8 cellular contexts compared by ENCODE assay signal in genomic region chr5:154858251-154858971, GRCh38. TPM values are rescaled to one million over a fixed set of nuclear protein-coding genes. Genes with fewer than 3 reads are reported as not detected.
DNase-seq lines count a peak whose midpoint lies in the region; ATAC-seq and TF ChIP-seq lines count a peak whose summit lies in the region.

Gene CNOT8 (plus strand): TSS chr5:154858627. CDS start chr5:154863279, 4,652 bp downstream.

- H3K4me1 ChIP-seq in Karpas-422 (ENCODE audit: low read length) (peaks cover 43% of the 10 kb centered on the region), esophagus squamous epithelium (peaks cover 0 to 56% (median 38%) of the 10 kb centered on the region in 3 donors)

- DNase-seq in DMS79 treated with DMSO at 0.1 percent for 48 hours (lab: John Stamatoyannopoulos, UW): peak; percentile 88
- peak; percentile 99 for DNase-seq in Karpas-422
- peak; percentile 98 for DNase-seq in RKO (ENCODE audit: low spot score)
- peak; percentile 97 for DNase-seq in activated T-helper 1 cell treated with Interleukin-2 at 50 U/mL for 16 hours (ENCODE audit: low read depth)
- peak; percentile 96 for DNase-seq in esophagus squamous epithelium (lab: John Stamatoyannopoulos, UW)
- DNase-seq in naive B cell: peak; percentile 99

- peak; percentile 73 for ATAC-seq in GM21825 (IDR thresholded peaks at IDR 0.05; ENCODE audit: unreplicated experiment)
- peak; percentile 68 to 72 for ATAC-seq in naive B cell (ENCODE audit: low read depth in 2 of 2)
- ATAC-seq in stimulated activated memory B cell treated with anti-CD40 and anti-IgM and Interleukin-4, amounts not matched to agents 10 μg/mL and 1 μg/mL and 100 μg/mL, for 72 hours: peak; percentile 94

- peak within 1 kb of the TSS; percentile 97 to 100 (median 99) for H3K27ac Mint-ChIP-seq in naive B cell
- H3K27ac Mint-ChIP-seq in stimulated activated memory B cell treated with anti-CD40 and anti-IgM and Interleukin-4, amounts not matched to agents 10 μg/mL and 1 μg/mL and 100 μg/mL, for 72 hours: peak within 1 kb of the TSS; percentile 93

- H4K20me1 ChIP-seq in Karpas-422 (ENCODE audit: insufficient read depth, low read depth, low read length): peaks cover 14% of the 10 kb centered on the region; the same call in 1 of the 2 replicates

- H3K36me3 Mint-ChIP-seq in naive B cell: peaks cover 6 to 8% of the 10 kb centered on the region in 2 donors
- H3K36me3 Mint-ChIP-seq in stimulated activated memory B cell treated with anti-CD40 and anti-IgM and Interleukin-4, amounts not matched to agents 10 μg/mL and 1 μg/mL and 100 μg/mL, for 72 hours: peaks cover 11% of the 10 kb centered on the region

- no peaks in the 10 kb centered on the region for H3K27me3 ChIP-seq in Karpas-422 (ENCODE audit: low read length)
- no peaks in the 10 kb centered on the region for H3K27me3 ChIP-seq in esophagus squamous epithelium

- H3K9ac ChIP-seq in Karpas-422 (ENCODE audit: low read length): peak within 1 kb of the TSS; percentile 79

- peak in 3 of 4 donors; percentile 81 to 96 (median 96) for TF ChIP-seq POLR2A in esophagus squamous epithelium (IDR thresholded peaks at IDR 0.05)

- H3K9me3 Mint-ChIP-seq in naive B cell: no peaks in the 10 kb centered on the region
- no peaks in the 10 kb centered on the region for H3K9me3 Mint-ChIP-seq in stimulated activated memory B cell treated with anti-CD40 and anti-IgM and Interleukin-4, amounts not matched to agents 10 μg/mL and 1 μg/mL and 100 μg/mL, for 72 hours

- H3K79me2 ChIP-seq in Karpas-422 (ENCODE audit: low read length): peaks cover 50% of the 10 kb centered on the region

- no peaks in the 10 kb centered on the region for H3K27me3 Mint-ChIP-seq in naive B cell
- no peaks in the 10 kb centered on the region for H3K27me3 Mint-ChIP-seq in stimulated activated memory B cell treated with anti-CD40 and anti-IgM and Interleukin-4, amounts not matched to agents 10 μg/mL and 1 μg/mL and 100 μg/mL, for 72 hours

- H3K36me3 ChIP-seq in Karpas-422 (ENCODE audit: insufficient read depth, low read length) (peaks cover 15% of the 10 kb centered on the region), esophagus squamous epithelium (peaks cover 0 to 18% (median 0%) of the 10 kb centered on the region in 3 donors)

- peak within 1 kb of the TSS; percentile 95 for H3K4me2 ChIP-seq in Karpas-422 (ENCODE audit: low read depth, low read length, poor library complexity, severe bottlenecking)

- H3K4me3 ChIP-seq in Karpas-422 (ENCODE audit: low read length) (peak within 1 kb of the TSS; percentile 94), esophagus squamous epithelium (peak within 1 kb of the TSS; percentile 62 to 93 (median 82))

- no peaks in the 10 kb centered on the region for H3K9me2 ChIP-seq in Karpas-422 (replicated peaks; ENCODE audit: insufficient read depth, low read length)

- H3K27ac ChIP-seq in Karpas-422 (ENCODE audit: low read length): peak within 1 kb of the TSS; percentile 92
- H3K27ac ChIP-seq in esophagus squamous epithelium: peak within 1 kb of the TSS; percentile 94 to 100 (median 98)

- H3K4me1 Mint-ChIP-seq in naive B cell: peaks cover 47 to 50% (median 48%) of the 10 kb centered on the region in 3 donors
- peaks cover 51% of the 10 kb centered on the region for H3K4me1 Mint-ChIP-seq in stimulated activated memory B cell treated with anti-CD40 and anti-IgM and Interleukin-4, amounts not matched to agents 10 μg/mL and 1 μg/mL and 100 μg/mL, for 72 hours

- 0 to 2% methylated on average over 11 to 21 of the region's 66 CpGs for WGBS in esophagus squamous epithelium, 2 donors

- peak within 1 kb of the TSS; percentile 45; the same call in 1 of the 2 replicates for H2AFZ ChIP-seq in Karpas-422 (ENCODE audit: low read length)

- intact Hi-C loops in esophagus squamous epithelium (cut with DNase I): no loop called here

- TF ChIP-seq CTCF in esophagus squamous epithelium (IDR thresholded peaks at IDR 0.05): no peak

- H3K9me3 ChIP-seq in Karpas-422 (ENCODE audit: low read length) (no peaks in the 10 kb centered on the region), esophagus squamous epithelium (no peaks in the 10 kb centered on the region)

- peak within 1 kb of the TSS; percentile 93 to 99 (median 98) for H3K4me3 Mint-ChIP-seq in naive B cell
- peak within 1 kb of the TSS; percentile 92 for H3K4me3 Mint-ChIP-seq in stimulated activated memory B cell treated with anti-CD40 and anti-IgM and Interleukin-4, amounts not matched to agents 10 μg/mL and 1 μg/mL and 100 μg/mL, for 72 hours

RNA-seq across cellular contexts. Expression of gene CNOT8, which starts in this region (rescaled TPM):
- 64.3 and 74.8 TPM in 2 replicates for total RNA-seq in Karpas-422 (2014; rRNA removed; shearing (Covaris generic); ENCODE audit: low replicate concordance)
- total RNA-seq in esophagus squamous epithelium: 10 to 100 TPM; 32.8 to 55.0 (median 40.3) TPM
- polyA plus RNA-seq in naive B cell (ENCODE audit: low read depth in 6 of 6): 100 to 1,000 TPM; 155 to 240 (median 185) TPM

Comparison
In these comparisons a context has a peak if more than half of its experiments do, and no peak if none do; other contexts are left out.
1. Peak in every context shown above with its lines: DNase-seq, ATAC-seq, H3K4me3 ChIP-seq and H3K27ac ChIP-seq.